In the genomic region with DNA sequence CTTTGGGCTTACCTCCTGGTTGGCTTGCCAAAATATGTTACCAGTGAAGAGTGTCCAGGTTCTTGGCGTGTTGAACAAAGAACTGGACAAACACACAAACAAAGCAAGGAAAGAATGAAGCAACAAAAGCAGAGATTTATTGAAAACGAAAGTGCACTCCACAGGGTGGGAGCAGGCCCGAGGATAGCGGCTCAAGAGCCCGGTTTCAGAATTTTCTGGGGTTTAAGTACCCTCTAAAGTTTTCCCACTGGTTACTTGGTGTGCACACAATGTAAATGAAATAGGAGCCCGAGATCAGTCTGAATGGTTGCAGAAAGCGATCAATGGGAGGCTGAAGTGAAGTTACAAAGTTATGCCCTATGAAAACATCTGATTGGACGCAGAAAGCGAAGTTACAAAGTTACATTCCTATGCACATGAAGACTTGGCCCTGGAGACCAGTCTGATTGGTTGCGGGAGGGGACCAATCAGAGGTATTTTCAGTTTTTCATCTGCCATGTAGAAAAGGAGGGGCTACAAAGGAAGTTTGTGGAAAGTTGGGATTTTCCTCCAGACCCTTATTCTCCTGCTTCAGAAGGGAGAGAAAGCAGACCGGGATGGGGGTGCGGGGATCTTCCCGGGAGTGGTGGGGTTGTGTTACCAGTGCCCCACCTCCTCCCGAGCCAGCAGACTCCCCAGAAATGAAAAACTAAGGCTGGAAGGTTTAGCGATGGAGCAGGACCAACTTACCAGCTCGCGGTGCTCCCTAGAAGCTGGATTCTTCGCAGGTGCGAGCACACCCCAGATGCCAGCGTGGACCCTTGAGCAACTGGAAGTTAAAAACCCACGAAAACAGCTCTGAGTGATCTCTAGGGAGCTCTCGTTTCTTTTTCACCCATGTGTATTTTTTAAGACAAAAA, we compare ENCODE assay signal across 8 cellular contexts. TPM values are rescaled to one million over a fixed set of nuclear protein-coding genes. Genes with fewer than 3 reads are reported as not detected.
A peak's percentile ranks its signal among the peaks of the same experiment; 100 is the strongest.
DNase-seq lines count a peak whose midpoint lies in the region; ATAC-seq and TF ChIP-seq lines count a peak whose summit lies in the region.

A gene (minus strand): TSS at position 325 of the 899 bp plus-strand sequence. CDS start 9,472 bp downstream, outside the sequence.

- H3K36me3 ChIP-seq in gastrocnemius medialis, result no peaks in the 10 kb centered on the region

- peak within 1 kb of the TSS; percentile 72 to 78 (median 75) for H3K27ac ChIP-seq in gastrocnemius medialis

- TF ChIP-seq CTCF in astrocyte of the spinal cord (IDR thresholded peaks at IDR 0.05; ENCODE audit: low read depth, low read length) (no peak), gastrocnemius medialis (IDR thresholded peaks at IDR 0.05 in 4 of 5, conservative IDR thresholded peaks at IDR 0.05 in 1 of 5) (no peak)

- in situ Hi-C loops in astrocyte of the spinal cord (cut with HindIII; ENCODE audit: low sequenced_read_pairs) (no loop called here), gastrocnemius medialis (cut with MboI; ENCODE audit: low sequenced_read_pairs in 4 of 4) (loop anchor here in 1 of 4 donors (25.0 kb wide), 1 partner anchor 105 kb away; a partner anchor contains a TSS), KBM-7 (cut with MboI; ENCODE audit: low pct_unique_long_range_greater_than_20kb, low sequenced_read_pairs) (no loop called here)

- DNase-seq in T follicular helper cell (ENCODE audit: low read depth) (peak; percentile 34), astrocyte of the spinal cord (ENCODE audit: low read depth, low spot score) (peak; percentile 96), iPS DF 19.7 (ENCODE audit: low read depth, low spot score) (peak; percentile 91), gastrocnemius medialis (peak; percentile 24 to 35), NCI-H2227 treated with DMSO at 0.1 percent for 48 hours (lab: John Stamatoyannopoulos, UW) (no peak), KBM-7 (no peak)

- peak within 1 kb of the TSS; percentile 62 for H3K4me3 ChIP-seq in astrocyte of the spinal cord (ENCODE audit: low read depth, low read length)
- peak within 1 kb of the TSS; percentile 53 to 67 (median 58) for H3K4me3 ChIP-seq in gastrocnemius medialis

- peak; percentile 82 for ATAC-seq in GM18861 (IDR thresholded peaks at IDR 0.05; ENCODE audit: unreplicated experiment)
- peak; percentile 81 for ATAC-seq in HG02973 (IDR thresholded peaks at IDR 0.05; ENCODE audit: unreplicated experiment)
- ATAC-seq in gastrocnemius medialis, result peak; percentile 82 to 83

- H3K27me3 ChIP-seq in gastrocnemius medialis, result peaks cover 7 to 15% (median 13%) of the 10 kb centered on the region in 3 donors

- intact Hi-C loops in gastrocnemius medialis (cut with DNase I; ENCODE audit: low total_unique reads), result loop anchor here (5.0 to 10.0 kb wide), 2 partner anchors 58 to 100 kb away; a partner anchor contains a TSS

- peak in 1 of 2 donors; percentile 32 for TF ChIP-seq POLR2A in gastrocnemius medialis (IDR thresholded peaks at IDR 0.05)

- H3K4me1 ChIP-seq in gastrocnemius medialis, result peaks cover 0 to 8% of the 10 kb centered on the region in 2 donors

- H3K9me3 ChIP-seq in gastrocnemius medialis, result no peaks in the 10 kb centered on the region

RNA-seq across cellular contexts. Expression of the gene that starts here (rescaled TPM):
- 1 to 10 TPM in 2 of 4 donors, under 1 TPM in 2; 0.76 to 2.2 (median 1.3) TPM for total RNA-seq in gastrocnemius medialis

Comparison
In these comparisons a context has a peak if more than half of its experiments do, and no peak if none do; other contexts are left out.
1. DNase-seq: peak in T follicular helper cell (single experiment), astrocyte of the spinal cord (single experiment), iPS DF 19.7 (single experiment) and gastrocnemius medialis (2 of 2); none in NCI-H2227 treated with DMSO at 0.1 percent for 48 hours (single experiment) and KBM-7 (single experiment).
2. Peak in every context shown above with its lines, with median percentiles within 50 percentile points of each other: ATAC-seq.